Comparison of ENCODE assay signal across 8 cellular contexts in genomic region chr7:130667593-130668257, GRCh38. TPM values are rescaled to one million over a fixed set of nuclear protein-coding genes. Genes with fewer than 3 reads are reported as not detected.
DNase-seq lines count a peak whose midpoint lies in the region; ATAC-seq, FAIRE-seq and TF ChIP-seq lines count a peak whose summit lies in the region.

No MANE protein-coding gene starts in this region.

- H3K27ac Mint-ChIP-seq in activated naive CD4-positive, alpha-beta T cell treated with anti-CD3 and anti-CD28 coated beads, Interleukin-2, amount 50 U/mL, for 72 hours: peak overlapping the region in 1 of 2 donors; percentile 50

- no peaks in the 10 kb centered on the region for H3K27me3 ChIP-seq in small intestine (ENCODE audit: control insufficient read depth in 2 of 2, insufficient read depth in 2 of 2, low read length in 2 of 2)

- peak overlapping the region; percentile 89 to 93 for H3K4me3 ChIP-seq in small intestine (ENCODE audit: low read depth in 1 of 2, low read length in 2 of 2)

- FAIRE-seq in small intestine (lab: Jason Lieb, UNC): no peak
- no peak for FAIRE-seq in H54 (lab: Jason Lieb, UNC)

- WGBS in small intestine, 3 donors: 8 to 14% (median 10%) methylated on average over 18 to 19 of the region's 19 CpGs

- H3K9me3 Mint-ChIP-seq in activated naive CD4-positive, alpha-beta T cell treated with anti-CD3 and anti-CD28 coated beads, Interleukin-2, amount 50 U/mL, for 72 hours: no peaks in the 10 kb centered on the region

- H3K4me1 ChIP-seq in small intestine (ENCODE audit: control insufficient read depth in 2 of 2, insufficient read depth in 1 of 2, low read depth in 1 of 2, low read length in 1 of 2): no peaks in the 10 kb centered on the region

- no peaks in the 10 kb centered on the region for H3K36me3 ChIP-seq in small intestine (ENCODE audit: control insufficient read depth in 2 of 2, insufficient read depth in 2 of 2, low read length in 2 of 2)

- no peaks in the 10 kb centered on the region for H3K9me3 ChIP-seq in small intestine (ENCODE audit: control insufficient read depth, low read depth)

- no peak for TF ChIP-seq POLR2A in H54 (IDR thresholded peaks at IDR 0.05; ENCODE audit: low read depth, low read length)

- H3K27ac ChIP-seq in small intestine (ENCODE audit: low read depth in 1 of 2, low read length in 1 of 2): peak overlapping the region in 1 of 2 donors; percentile 54

- peak; percentile 2 to 3 for ATAC-seq in activated naive CD4-positive, alpha-beta T cell treated with anti-CD3 and anti-CD28 coated beads, Interleukin-2, amount 50 U/mL, for 72 hours
- ATAC-seq in HG03571 (IDR thresholded peaks at IDR 0.05; ENCODE audit: unreplicated experiment): no peak

- H3K36me3 Mint-ChIP-seq in activated naive CD4-positive, alpha-beta T cell treated with anti-CD3 and anti-CD28 coated beads, Interleukin-2, amount 50 U/mL, for 72 hours: no peaks in the 10 kb centered on the region

- DNase-seq in DMS153 treated with DMSO at 0.1 percent for 48 hours (lab: John Stamatoyannopoulos, UW; ENCODE audit: unreplicated experiment) (peak; percentile 3), DMS153 (lab: John Stamatoyannopoulos, UW) (no peak), HT-29 (ENCODE audit: low spot score) (peak; percentile 26), iPS-NIHi11 (ENCODE audit: low spot score) (peak; percentile 7), small intestine (peak; percentile 13), H54 (ENCODE audit: insufficient read length, low spot score) (no peak)
- DNase-seq in activated naive CD4-positive, alpha-beta T cell treated with anti-CD3 and anti-CD28 coated beads, Interleukin-2, amount 50 U/mL, for 72 hours (ENCODE audit: low spot score in 2 of 2): no peak

RNA-seq across cellular contexts. Expression of gene COPG2, which starts 0.8 kb away (rescaled TPM):
- total RNA-seq in HT-29 (2014; rRNA removed; shearing (Covaris generic)): 14.2 and 15.5 TPM in 2 replicates
- 10 to 100 TPM; 28.0 to 55.0 TPM for total RNA-seq in activated naive CD4-positive, alpha-beta T cell treated with anti-CD3 and anti-CD28 coated beads, Interleukin-2, amount 50 U/mL, for 72 hours
- polyA plus RNA-seq in small intestine: 10 to 100 TPM in 1 of 3 donors, 1 to 10 TPM in 2; 5.1 to 15.9 (median 5.6) TPM

RNA-seq across cellular contexts. Expression of gene TSGA13, which starts 18.6 kb away (rescaled TPM):
- total RNA-seq in HT-29 (2014; rRNA removed; shearing (Covaris generic)): not detected in 2 replicates
- total RNA-seq in activated naive CD4-positive, alpha-beta T cell treated with anti-CD3 and anti-CD28 coated beads, Interleukin-2, amount 50 U/mL, for 72 hours: not detected
- polyA plus RNA-seq in small intestine: not detected

Comparison
In these comparisons a context has a peak if more than half of its experiments do, and no peak if none do; other contexts are left out.
1. DNase-seq: peak in DMS153 treated with DMSO at 0.1 percent for 48 hours (single experiment), HT-29 (single experiment), iPS-NIHi11 (single experiment) and small intestine (single experiment); none in DMS153 (single experiment), activated naive CD4-positive, alpha-beta T cell treated with anti-CD3 and anti-CD28 coated beads, Interleukin-2, amount 50 U/mL, for 72 hours (0 of 2) and H54 (single experiment).